In genomic region chr15:45441686-45442085, GRCh38 we compare ENCODE assay signal across 23 cellular contexts.
DNase-seq lines count a peak whose midpoint lies in the region; ATAC-seq, FAIRE-seq and TF ChIP-seq lines count a peak whose summit lies in the region.
"Had no signal": no experiment of that assay in that cellular context is flagged by ENCODE, and none has a peak within 500 bp of the region (broad histone marks: within the 10 kb centered on the region; RNA-seq: fewer than 3 reads in every experiment).

No MANE protein-coding gene starts in this region.

- no peaks in the 10 kb centered on the region for H3K79me2 ChIP-seq in HepG2 (ENCODE audit: insufficient read depth, low read length)

- no peaks in the 10 kb centered on the region for H3K9me3 Mint-ChIP-seq in activated CD4-positive, alpha-beta T cell treated with anti-CD3 and anti-CD28 coated beads for 36 hours (ENCODE audit: low read depth)
- H3K9me3 Mint-ChIP-seq: CD4-positive, alpha-beta T cell; central memory CD8-positive, alpha-beta T cell; nephron progenitor cell; type B pancreatic cell had no signal

- no peak overlapping the region for H3K9ac ChIP-seq in HepG2 (ENCODE audit: insufficient read depth, low read depth, low read length)

- ATAC-seq in HepG2 (peak; percentile 29; the same call in 1 of the 3 replicates), GM19351 (IDR thresholded peaks at IDR 0.05; ENCODE audit: unreplicated experiment) (no peak)
- no peak for ATAC-seq in activated CD4-positive, alpha-beta T cell treated with anti-CD3 and anti-CD28 coated beads for 36 hours
- ATAC-seq: right cardiac atrium had no signal

- TF ChIP-seq POLR2A in HepG2 (IDR thresholded peaks at IDR 0.05; ENCODE audit: insufficient read depth in 1 of 2, low read depth in 2 of 2, low read length in 2 of 2) (no peak), thyroid gland (IDR thresholded peaks at IDR 0.05) (no peak)

- in situ Hi-C loops in HepG2 (cut with HindIII; ENCODE audit: extremely low pct_ligation_motif_present, low pct_unique_long_range_greater_than_20kb) = no loop called here

- H3K4me1 Mint-ChIP-seq in activated CD4-positive, alpha-beta T cell treated with anti-CD3 and anti-CD28 coated beads for 36 hours = no peaks in the 10 kb centered on the region
- H3K4me1 Mint-ChIP-seq: central memory CD8-positive, alpha-beta T cell had no signal

- no peaks in the 10 kb centered on the region for H3K36me3 Mint-ChIP-seq in activated CD4-positive, alpha-beta T cell treated with anti-CD3 and anti-CD28 coated beads for 36 hours (ENCODE audit: low read depth)
- H3K36me3 Mint-ChIP-seq: type B pancreatic cell had no signal

- CTCF ChIA-PET in HepG2 (lab: Yijun Ruan, JAX; ENCODE audit: low intra/inter-chr PET ratio, low total read pairs) = interaction anchor here (1.1 kb wide), 1 partner anchor 11 kb away, joined by 5 read pairs; no protein-coding TSS in a partner anchor
- CTCF ChIA-PET in activated CD4-positive, alpha-beta T cell treated with anti-CD3 and anti-CD28 coated beads for 36 hours (lab: Charles Lee) = interaction anchor here (1.2 to 1.8 kb wide), 3 partner anchors 12 to 173 kb away, joined by 3 to 6 read pairs (median 3); no protein-coding TSS in a partner anchor

- no peak overlapping the region for H2AFZ ChIP-seq in HepG2 (ENCODE audit: low read length)

- peak; percentile 30 for DNase-seq in NCI-H82 (lab: John Stamatoyannopoulos, UW)
- no peak for DNase-seq in NCI-H82 treated with DMSO at 0.1 percent for 48 hours (lab: John Stamatoyannopoulos, UW; ENCODE audit: unreplicated experiment)
- DNase-seq in RPMI8226 = peak; percentile 47
- peak; percentile 21 for DNase-seq in HepG2 (ENCODE audit: low spot score)
- peak; percentile 92 to 93 for DNase-seq in thyroid gland
- no peak for DNase-seq in NOMO-1 treated with dmso at 0.1 percent for 144 hours (lab: John Stamatoyannopoulos, UW; ENCODE audit: unreplicated experiment)
- no peak for DNase-seq in activated CD4-positive, alpha-beta T cell treated with anti-CD3 and anti-CD28 coated beads for 36 hours
- DNase-seq: activated CD4-positive, alpha-beta T cell treated with anti-CD3 and anti-CD28 coated beads, Interleukin-2, amount 50 U/mL, for 1 hour; activated gamma-delta T cell treated with Interleukin-2 at 50 U/mL for 16 hours; amniotic stem cell; CD4-positive, alpha-beta T cell; effector CD8-positive, alpha-beta T cell; HCEC 1CT; KG1; NCI-H1092; nephron progenitor cell; NK-92 treated with Interleukin-12 subunit alpha and Interleukin-12 subunit beta, amount 100 ng/mL, for 24 hours; right cardiac atrium; stimulated activated naive CD4-positive, alpha-beta T cell had no signal

- intact Hi-C loops in HepG2 (cut with micrococcal nuclease; ENCODE audit: unreplicated experiment) (no loop called here), thyroid gland (cut with DNase I) (no loop called here)
- intact Hi-C loops in activated CD4-positive, alpha-beta T cell treated with anti-CD3 and anti-CD28 coated beads for 36 hours (cut with DNase I, micrococcal nuclease) = no loop called here

- POLR2A ChIA-PET in HepG2 (lab: Yijun Ruan, JAX) = no interaction called here
- POLR2A ChIA-PET in activated CD4-positive, alpha-beta T cell treated with anti-CD3 and anti-CD28 coated beads for 36 hours (lab: Charles Lee) = no interaction called here

- no peak for TF ChIP-seq EP300 in HepG2 (IDR thresholded peaks at IDR 0.05; ENCODE audit: low read depth in 2 of 2, low read length in 2 of 2)
- TF ChIP-seq EP300 in HepG2 (CRISPR knock-in tag; IDR thresholded peaks at IDR 0.05; ENCODE audit: borderline replicate concordance) = no peak

- WGBS in HepG2 (ENCODE audit: low lambda C conversion rate) = 32% methylated on average over 7 of the region's 8 CpGs
- 27 to 34% methylated on average over 8 of the region's 8 CpGs for whole genome bisulfite sequencing in thyroid gland, 2 donors

- TF ChIP-seq RAD21 in HepG2 (CRISPR knock-in tag; IDR thresholded peaks at IDR 0.05) = no peak

- H3K27ac ChIP-seq in HepG2 (ENCODE audit: extremely low read length, insufficient read depth, low read length) (no peak overlapping the region), thyroid gland (peak overlapping the region; percentile 26 to 64 (median 45))

- H3K4me3 Mint-ChIP-seq in activated CD4-positive, alpha-beta T cell treated with anti-CD3 and anti-CD28 coated beads for 36 hours = no peak overlapping the region
- H3K4me3 Mint-ChIP-seq: CD4-positive, alpha-beta T cell; central memory CD8-positive, alpha-beta T cell; nephron progenitor cell; type B pancreatic cell had no signal

- H3K4me1 ChIP-seq in HepG2 (ENCODE audit: insufficient read depth, low read length) = peaks cover 44% of the 10 kb centered on the region
- peaks cover 0 to 25% of the 10 kb centered on the region in 2 donors for H3K4me1 ChIP-seq in thyroid gland

- H3K9me3 ChIP-seq in HepG2 (ENCODE audit: low read length) = no peaks in the 10 kb centered on the region
- no peaks in the 10 kb centered on the region for H3K9me3 ChIP-seq in thyroid gland

- H3K4me3 ChIP-seq in HepG2 (replicated peaks in 1 of 3; ENCODE audit: insufficient read depth in 1 of 3, low read depth in 2 of 3, low read length in 3 of 3) = no peak overlapping the region
- no peak overlapping the region for H3K4me3 ChIP-seq in thyroid gland (replicated peaks in 1 of 3)

- BruUV-seq in HepG2 (replicated peaks; lab: Mats Ljungman, UMichigan) = no TSS peak

- no peak overlapping the region for H3K27ac Mint-ChIP-seq in activated CD4-positive, alpha-beta T cell treated with anti-CD3 and anti-CD28 coated beads for 36 hours
- H3K27ac Mint-ChIP-seq: CD4-positive, alpha-beta T cell; nephron progenitor cell; type B pancreatic cell had no signal

- H3K27me3 Mint-ChIP-seq in activated CD4-positive, alpha-beta T cell treated with anti-CD3 and anti-CD28 coated beads for 36 hours = no peaks in the 10 kb centered on the region
- H3K27me3 Mint-ChIP-seq: CD4-positive, alpha-beta T cell; central memory CD8-positive, alpha-beta T cell; type B pancreatic cell had no signal

- no peaks in the 10 kb centered on the region for H4K20me1 ChIP-seq in HepG2 (ENCODE audit: insufficient read depth, low read length)

- no peaks in the 10 kb centered on the region for H3K36me3 ChIP-seq in HepG2 (replicated peaks in 1 of 2; ENCODE audit: control insufficient read depth in 1 of 2, insufficient read depth in 2 of 2, low read length in 2 of 2)
- H3K36me3 ChIP-seq in thyroid gland = no peaks in the 10 kb centered on the region

- no peak for FAIRE-seq in HepG2 (lab: Jason Lieb, UNC)
- FAIRE-seq: TTC549 had no signal

- H3K27me3 ChIP-seq in HepG2 (ENCODE audit: control insufficient read depth in 1 of 2, insufficient read depth in 2 of 2, low read length in 2 of 2) (peaks cover 0 to 21% of the 10 kb centered on the region in 2 experiments; a peak in 3 of 5 replicates), thyroid gland (no peaks in the 10 kb centered on the region)

- TF ChIP-seq CTCF in HepG2 (CRISPR knock-in tag; IDR thresholded peaks at IDR 0.05) (no peak), thyroid gland (IDR thresholded peaks at IDR 0.05) (no peak)

- H3K4me2 ChIP-seq in HepG2 (ENCODE audit: low read depth, low read length) = no peak overlapping the region; the same call in 1 of the 2 replicates

TF ChIP-seq in HepG2, 621 proteins besides CTCF, POLR2A, EP300 and RAD21:
- no peak for TF ChIP-seq ZNF788 (CRISPR knock-in tag; IDR thresholded peaks at IDR 0.05; ENCODE audit: borderline replicate concordance)
- TF ChIP-seq TFAP4 (IDR thresholded peaks at IDR 0.05; ENCODE audit: borderline replicate concordance, low read depth) = no peak
- TF ChIP-seq SOX6 (IDR thresholded peaks at IDR 0.05) = no peak
- peak; percentile 22; the same call in 1 of the 2 replicates for TF ChIP-seq SOX6 (CRISPR knock-in tag; IDR thresholded peaks at IDR 0.05)
- no peak for TF ChIP-seq GFI1 (CRISPR knock-in tag; IDR thresholded peaks at IDR 0.05; ENCODE audit: borderline replicate concordance)
TF ChIP-seq in HepG2: peak in this region for 1.

Comparison
In these comparisons a context has a peak if more than half of its experiments do, and no peak if none do; other contexts are left out.
1. DNase-seq: peak in NCI-H82 (single experiment), RPMI8226 (single experiment), HepG2 (single experiment) and thyroid gland (2 of 2); none in NCI-H82 treated with DMSO at 0.1 percent for 48 hours (single experiment), NOMO-1 treated with dmso at 0.1 percent for 144 hours (single experiment) and activated CD4-positive, alpha-beta T cell treated with anti-CD3 and anti-CD28 coated beads for 36 hours (single experiment).